Comparison of ENCODE assay signal across 24 cellular contexts in genomic region chr14:96581026-96581425, GRCh38.
"Had no signal": no experiment of that assay in that cellular context is flagged by ENCODE, and none has a peak within 500 bp of the region (broad histone marks: within the 10 kb centered on the region; RNA-seq: fewer than 3 reads in every experiment).

No MANE protein-coding gene starts in this region.

- DNase-seq: hippocampal formation; kidney; left colon; left lung; mesendoderm; naive B cell; natural killer cell; nephron progenitor cell; ovary; right lobe of liver; stimulated activated CD4-positive, alpha-beta T cell treated with anti-CD3 and anti-CD28 coated beads, Interleukin-1b, Interleukin-23, amount 100 ng/mL, for 48 hours; stimulated activated CD4-positive, alpha-beta T cell treated with anti-CD3 and anti-CD28 coated beads, Interleukin-2, amount 100 ng/mL, for 48 hours; stimulated activated CD4-positive, alpha-beta T cell treated with anti-CD3 and anti-CD28 coated beads, Interleukin-4, amount 100 ng/mL, for 4 hours; stimulated activated CD8-positive, alpha-beta memory T cell treated with anti-CD3 and anti-CD28 coated beads, Interleukin-4, amount 100 ng/mL, for 48 hours; stimulated activated naive CD4-positive, alpha-beta T cell treated with Interleukin-2 at 50 U/mL for 16 hours; stimulated activated naive CD8-positive, alpha-beta T cell treated with anti-CD3 and anti-CD28 coated beads, Interleukin-15, amount 100 ng/mL, for 72 hours; substantia nigra had no signal

- H3K36me3 ChIP-seq: left lung, neural progenitor cell, ovary, right atrium auricular region, right lobe of liver, tibial nerve, vagina had no signal

- H3K4me1 ChIP-seq: left lung, neural progenitor cell, right lobe of liver, tibial nerve had no signal

- H3K27me3 ChIP-seq: neural progenitor cell, ovary, right atrium auricular region, right lobe of liver, vagina had no signal

- H3K27ac ChIP-seq: left lung, neural progenitor cell, ovary, right atrium auricular region, right lobe of liver, tibial nerve, vagina had no signal

- H3K4me3 ChIP-seq: left lung, lung, neural progenitor cell, ovary, right atrium auricular region, right lobe of liver, smooth muscle cell, tibial nerve, vagina had no signal

- H2AFZ ChIP-seq: neural progenitor cell had no signal

- FAIRE-seq: kidney had no signal

- H3K4me2 ChIP-seq: neural progenitor cell, smooth muscle cell had no signal

- H3K9me3 ChIP-seq: left lung, ovary, right atrium auricular region, right lobe of liver, tibial nerve, vagina had no signal

- H3K9ac ChIP-seq: neural progenitor cell had no signal

- ATAC-seq: left colon; left lung; right lobe of liver; stimulated activated memory B cell treated with anti-CD40 and anti-IgM and Interleukin-4, amounts not matched to agents 10 μg/mL and 1 μg/mL and 100 μg/mL, for 72 hours; stimulated activated naive CD8-positive, alpha-beta T cell treated with anti-CD3 and anti-CD28 coated beads, Interleukin-15, amount 100 ng/mL, for 72 hours had no signal
